1 cellular context compared by ENCODE assay signal in the genomic region with DNA sequence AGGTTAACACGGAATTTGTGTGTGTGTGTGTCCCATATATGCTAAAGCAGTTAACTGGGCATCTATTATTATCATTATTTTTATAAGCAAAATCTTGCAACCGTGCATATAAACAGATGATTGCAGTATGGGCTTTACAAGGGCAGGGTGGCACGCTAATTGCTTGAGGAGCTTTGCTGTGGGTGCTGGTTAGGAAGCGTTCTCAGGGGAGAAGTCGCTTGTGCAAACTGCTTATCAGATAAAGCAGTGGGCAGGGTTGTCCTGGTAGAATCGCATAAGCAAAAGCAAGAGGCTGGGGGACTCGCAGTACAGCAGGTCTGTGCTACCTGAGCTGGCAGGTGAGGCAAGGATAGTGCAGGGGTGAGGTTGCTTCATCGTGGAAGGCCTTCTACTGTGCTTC.
TF ChIP-seq lines count a peak whose summit lies in the region.

No MANE protein-coding gene starts in this region.

TF ChIP-seq in HEK293T, 16 proteins besides CTCF, POLR2A, EP300 and RAD21 (continued from another document):
- TF ChIP-seq, protein P1, sequence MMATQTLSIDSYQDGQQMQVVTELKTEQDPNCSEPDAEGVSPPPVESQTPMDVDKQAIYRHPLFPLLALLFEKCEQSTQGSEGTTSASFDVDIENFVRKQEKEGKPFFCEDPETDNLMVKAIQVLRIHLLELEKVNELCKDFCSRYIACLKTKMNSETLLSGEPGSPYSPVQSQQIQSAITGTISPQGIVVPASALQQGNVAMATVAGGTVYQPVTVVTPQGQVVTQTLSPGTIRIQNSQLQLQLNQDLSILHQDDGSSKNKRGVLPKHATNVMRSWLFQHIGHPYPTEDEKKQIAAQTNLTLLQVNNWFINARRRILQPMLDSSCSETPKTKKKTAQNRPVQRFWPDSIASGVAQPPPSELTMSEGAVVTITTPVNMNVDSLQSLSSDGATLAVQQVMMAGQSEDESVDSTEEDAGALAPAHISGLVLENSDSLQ (IDR thresholded peaks at IDR 0.05): no peak
- no peak for TF ChIP-seq SP1 (IDR thresholded peaks at IDR 0.05)
TF ChIP-seq in HEK293T: peak in this region for 0.
